16 cellular contexts compared by ENCODE assay signal in the genomic region with DNA sequence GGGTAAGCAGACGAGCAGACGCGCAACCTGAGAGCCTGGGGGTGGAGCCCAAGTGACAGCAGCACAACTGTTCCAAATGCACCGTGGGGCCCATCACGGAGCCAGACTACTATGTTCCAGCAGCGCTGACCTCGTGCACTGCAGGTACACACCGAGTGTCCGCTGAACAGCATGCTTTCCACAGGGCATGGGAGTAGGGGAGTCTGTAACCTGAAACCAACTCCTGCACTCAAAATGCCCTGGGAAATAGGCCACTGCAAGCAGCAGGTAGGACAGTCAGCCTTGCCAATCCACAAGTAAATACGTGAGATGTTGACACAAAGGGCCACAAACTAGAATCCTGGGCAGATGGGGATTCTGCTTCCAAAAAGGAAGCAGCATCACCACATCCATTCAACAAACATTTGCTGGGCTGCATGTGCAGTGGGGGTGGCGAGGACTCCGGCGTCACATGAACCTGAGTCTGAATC.
DNase-seq lines count a peak whose midpoint lies in the region; ATAC-seq, FAIRE-seq and TF ChIP-seq lines count a peak whose summit lies in the region.
"Had no signal": no experiment of that assay in that cellular context is flagged by ENCODE, and none has a peak within 500 bp of the region (broad histone marks: within the 10 kb centered on the region; RNA-seq: fewer than 3 reads in every experiment).

No MANE protein-coding gene starts in this region.

- no peak overlapping the region for H3K4me3 ChIP-seq in pancreas
- H3K4me3 ChIP-seq in vagina = no peak overlapping the region
- H3K4me3 ChIP-seq: ascending aorta, right atrium auricular region, SK-N-MC had no signal

- 37 to 44% methylated on average over 13 of the region's 13 CpGs for WGBS in pancreas, 2 donors

- peaks cover 57 to 60% (median 60%) of the 10 kb centered on the region in 3 donors for H3K4me1 ChIP-seq in pancreas
- H3K4me1 ChIP-seq in vagina = peaks cover 54% of the 10 kb centered on the region

- DNase-seq in DMS79 (lab: John Stamatoyannopoulos, UW) = peak; percentile 46
- peak; percentile 77 for DNase-seq in NCI-H146 treated with DMSO at 0.1 percent for 48 hours (lab: John Stamatoyannopoulos, UW; ENCODE audit: unreplicated experiment)
- DNase-seq in SHP77 (lab: John Stamatoyannopoulos, UW) = peak; percentile 95 to 97
- peak; percentile 70 to 90 (median 86) for DNase-seq in pancreas
- DNase-seq in mucosa of gallbladder (ENCODE audit: low spot score) = no peak
- DNase-seq in vagina (ENCODE audit: extremely low spot score in 2 of 2) = no peak
- DNase-seq in stimulated activated naive CD8-positive, alpha-beta T cell treated with anti-CD3 and anti-CD28 coated beads, Interleukin-15, Interleukin-2, amounts not matched to agents 100 U/mL and 50 U/mL, for 24 hours = no peak
- DNase-seq: activated B cell treated with CpG ODN at 0.5 μM for 24 hours; activated T-cell treated with anti-CD3 and anti-CD28 coated beads, Interleukin-2, amount 50 U/mL, for 48 hours; C1 segment of cervical spinal cord; stimulated activated CD4-positive, alpha-beta T cell treated with anti-CD3 and anti-CD28 coated beads, Interleukin-4, amount 100 ng/mL, for 4 hours had no signal

- no peak for FAIRE-seq in pancreas (lab: Jason Lieb, UNC)

- intact Hi-C loops in pancreas (cut with DNase I) = no loop called here
- intact Hi-C loops in vagina (cut with DNase I) = loop anchor here (10.0 kb wide), 1 partner anchor 71 kb away; the partner anchor contains the start of gene TBC1D2B

- peak overlapping the region; percentile 64 to 75 (median 71) for H3K27ac ChIP-seq in pancreas
- H3K27ac ChIP-seq in vagina = no peak overlapping the region
- H3K27ac ChIP-seq: KMS-11, right atrium auricular region, SK-N-MC had no signal

- H3K9me3 ChIP-seq in pancreas (no peaks in the 10 kb centered on the region), vagina (no peaks in the 10 kb centered on the region)
- H3K9me3 ChIP-seq: ascending aorta, right atrium auricular region had no signal

- H3K36me3 ChIP-seq in pancreas (peaks cover 0 to 5% (median 0%) of the 10 kb centered on the region in 3 donors), vagina (peaks cover 0 to 60% of the 10 kb centered on the region in 2 donors)

- no peak for TF ChIP-seq POLR2A in vagina (IDR thresholded peaks at IDR 0.05)

- ATAC-seq in pancreas (peak; percentile 35 to 63 (median 42)), HG03139 (IDR thresholded peaks at IDR 0.05; ENCODE audit: unreplicated experiment) (no peak)
- ATAC-seq in stimulated activated naive CD8-positive, alpha-beta T cell treated with anti-CD3 and anti-CD28 coated beads, Interleukin-15, Interleukin-2, amounts not matched to agents 100 U/mL and 50 U/mL, for 24 hours = no peak

- TF ChIP-seq CTCF in pancreas (IDR thresholded peaks at IDR 0.05) = no peak
- TF ChIP-seq CTCF in vagina (IDR thresholded peaks at IDR 0.05) = no peak

- H3K27me3 ChIP-seq in pancreas (no peaks in the 10 kb centered on the region), vagina (no peaks in the 10 kb centered on the region)
- H3K27me3 ChIP-seq: ascending aorta, right atrium auricular region had no signal

Comparison
In these comparisons a context has a peak if more than half of its experiments do, and no peak if none do; other contexts are left out.
1. DNase-seq: peak in DMS79 (single experiment), NCI-H146 treated with DMSO at 0.1 percent for 48 hours (single experiment), SHP77 (2 of 2) and pancreas (6 of 6); none in mucosa of gallbladder (single experiment), vagina (0 of 2) and stimulated activated naive CD8-positive, alpha-beta T cell treated with anti-CD3 and anti-CD28 coated beads, Interleukin-15, Interleukin-2, amounts not matched to agents 100 U/mL and 50 U/mL, for 24 hours (single experiment).
2. ATAC-seq: peak in pancreas (4 of 4); none in HG03139 (single experiment) and stimulated activated naive CD8-positive, alpha-beta T cell treated with anti-CD3 and anti-CD28 coated beads, Interleukin-15, Interleukin-2, amounts not matched to agents 100 U/mL and 50 U/mL, for 24 hours (single experiment).